ENCODE assay signal across 10 cellular contexts in the genomic region with DNA sequence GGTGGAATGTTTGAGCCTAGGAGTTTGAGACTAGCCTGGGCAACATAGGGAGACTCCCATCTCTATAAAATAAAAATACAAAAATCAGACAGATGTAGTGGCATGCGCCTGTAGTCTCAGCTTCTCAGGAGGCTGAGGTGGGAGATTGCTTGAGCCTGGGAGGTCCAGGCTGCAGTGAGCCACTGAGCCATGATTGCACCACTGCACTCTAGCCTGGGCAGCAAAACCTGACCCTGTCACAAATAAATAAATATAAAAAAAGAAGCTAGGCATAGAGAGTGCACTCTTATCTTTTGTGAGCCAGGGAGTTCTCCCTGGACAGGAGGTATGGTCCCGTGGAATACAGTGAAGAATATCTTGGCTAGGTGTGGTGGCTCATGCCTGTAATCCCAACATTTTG. TPM values are rescaled to one million over a fixed set of nuclear protein-coding genes. Genes with fewer than 3 reads are reported as not detected.
A peak's percentile ranks its signal among the peaks of the same experiment; 100 is the strongest.
DNase-seq lines count a peak whose midpoint lies in the region; ATAC-seq and TF ChIP-seq lines count a peak whose summit lies in the region.
"Had no signal": no experiment of that assay in that cellular context is flagged by ENCODE, and none has a peak within 500 bp of the region (broad histone marks: within the 10 kb centered on the region; RNA-seq: fewer than 3 reads in every experiment).

No MANE protein-coding gene starts in this region.

- no peaks in the 10 kb centered on the region for H3K9me3 Mint-ChIP-seq in osteocyte (ENCODE audit: unreplicated experiment)

- no peak for TF ChIP-seq POLR2A in testis (IDR thresholded peaks at IDR 0.05)

- peaks cover 39% of the 10 kb centered on the region for H3K4me1 ChIP-seq in ACC112 (ENCODE audit: control insufficient read depth, insufficient read depth, low read length, unreplicated experiment)
- H3K4me1 ChIP-seq in testis = no peaks in the 10 kb centered on the region

- H3K9me3 ChIP-seq in testis = no peaks in the 10 kb centered on the region

- H3K27ac Mint-ChIP-seq in osteocyte (ENCODE audit: unreplicated experiment) = no peak overlapping the region

- peaks cover 54% of the 10 kb centered on the region for H3K4me1 Mint-ChIP-seq in osteocyte (ENCODE audit: unreplicated experiment)

- H3K36me3 Mint-ChIP-seq in osteocyte (ENCODE audit: unreplicated experiment) = no peaks in the 10 kb centered on the region

- CTCF ChIA-PET in RWPE1 (lab: Yijun Ruan, JAX) = no interaction called here

- no peak overlapping the region for H3K4me3 Mint-ChIP-seq in osteocyte (ENCODE audit: unreplicated experiment)

- ATAC-seq in GM19455 (IDR thresholded peaks at IDR 0.05; ENCODE audit: unreplicated experiment) (peak; percentile 20), HG02970 (IDR thresholded peaks at IDR 0.05; ENCODE audit: low FRiP score, unreplicated experiment) (peak; percentile 11)

- WGBS in testis, 2 donors = 88 to 96% methylated on average over 2 of the region's 2 CpGs

- TF ChIP-seq CTCF in RWPE1 (conservative IDR thresholded peaks at IDR 0.05; ENCODE audit: low read depth) = no peak
- TF ChIP-seq CTCF in osteocyte (IDR thresholded peaks at IDR 0.05) = no peak
- TF ChIP-seq CTCF in testis (IDR thresholded peaks at IDR 0.05) = no peak

- peak overlapping the region; percentile 84 for H2AFZ ChIP-seq in ACC112 (ENCODE audit: low read length, unreplicated experiment)

- intact Hi-C loops in testis (cut with DNase I; ENCODE audit: low total_unique reads) = no loop called here

- no peaks in the 10 kb centered on the region for H3K79me2 ChIP-seq in ACC112 (ENCODE audit: control insufficient read depth, insufficient read depth, low read length, unreplicated experiment)

- H3K36me3 ChIP-seq in ACC112 (ENCODE audit: insufficient read depth, low read length) = no peaks in the 10 kb centered on the region
- no peaks in the 10 kb centered on the region for H3K36me3 ChIP-seq in testis (ENCODE audit: low read depth, missing control alignments)

- H3K27me3 Mint-ChIP-seq in osteocyte (ENCODE audit: unreplicated experiment) = no peaks in the 10 kb centered on the region

- H3K27ac ChIP-seq in ACC112 (ENCODE audit: low read depth, low read length) = peak overlapping the region; percentile 67
- 0 out of 2 replicates have a peak overlapping the region, but pooled peaks have one; percentile 33 for H3K27ac ChIP-seq in RWPE1
- no peak overlapping the region for H3K27ac ChIP-seq in testis

- POLR2A ChIA-PET in RWPE1 (lab: Yijun Ruan, JAX; ENCODE audit: low non-redundant PET) = interaction anchor here (0.6 kb wide), 1 partner anchor 259 kb away, joined by 3 read pairs; no protein-coding TSS in a partner anchor

- H3K27me3 ChIP-seq in ACC112 (ENCODE audit: insufficient read depth, low read length) (no peaks in the 10 kb centered on the region), testis (no peaks in the 10 kb centered on the region)

- DNase-seq in RWPE1 (ENCODE audit: low spot score) (no peak), osteocyte (ENCODE audit: extremely low spot score, unreplicated experiment) (no peak), NCI-H774 (lab: John Stamatoyannopoulos, UW) (no peak), NCI-H2081 treated with DMSO at 0.1 percent for 48 hours (lab: John Stamatoyannopoulos, UW) (no peak), testis (no peak)
- DNase-seq: effector CD8-positive, alpha-beta T cell; NCI-H524 treated with DMSO at 0.1 percent for 48 hours had no signal

- peak overlapping the region; percentile 46 for H3K4me3 ChIP-seq in ACC112 (ENCODE audit: low read depth, low read length)
- H3K4me3 ChIP-seq in testis = no peak overlapping the region

RNA-seq across cellular contexts. Expression of a gene that starts 11.0 kb away (rescaled TPM):
- total RNA-seq in osteocyte = 0.21 and 0.24 TPM in 2 replicates
- total RNA-seq in testis = 1 to 10 TPM; 4.5 to 6.8 TPM
- 31.9 TPM for polyA plus RNA-seq in testis (ENCODE audit: insufficient read depth, low read depth, low replicate concordance)

Comparison
In these comparisons a context has a peak if more than half of its experiments do, and no peak if none do; other contexts are left out.
1. H3K27ac ChIP-seq: peak in ACC112 (single experiment) and RWPE1 (single experiment); none in testis (0 of 2).